In genomic region chr10:14837756-14838581, GRCh38 we compare ENCODE assay signal across 8 cellular contexts. TPM values are rescaled to one million over a fixed set of nuclear protein-coding genes. Genes with fewer than 3 reads are reported as not detected.
DNase-seq lines count a peak whose midpoint lies in the region; ATAC-seq and TF ChIP-seq lines count a peak whose summit lies in the region.

CDNF (minus strand) TSS chr10:14838037; CDS start chr10:14837946, 91 bp downstream.
A gene with protein sequence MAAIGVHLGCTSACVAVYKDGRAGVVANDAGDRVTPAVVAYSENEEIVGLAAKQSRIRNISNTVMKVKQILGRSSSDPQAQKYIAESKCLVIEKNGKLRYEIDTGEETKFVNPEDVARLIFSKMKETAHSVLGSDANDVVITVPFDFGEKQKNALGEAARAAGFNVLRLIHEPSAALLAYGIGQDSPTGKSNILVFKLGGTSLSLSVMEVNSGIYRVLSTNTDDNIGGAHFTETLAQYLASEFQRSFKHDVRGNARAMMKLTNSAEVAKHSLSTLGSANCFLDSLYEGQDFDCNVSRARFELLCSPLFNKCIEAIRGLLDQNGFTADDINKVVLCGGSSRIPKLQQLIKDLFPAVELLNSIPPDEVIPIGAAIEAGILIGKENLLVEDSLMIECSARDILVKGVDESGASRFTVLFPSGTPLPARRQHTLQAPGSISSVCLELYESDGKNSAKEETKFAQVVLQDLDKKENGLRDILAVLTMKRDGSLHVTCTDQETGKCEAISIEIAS (plus strand): TSS chr10:14838306. CDS start chr10:14838403, 97 bp downstream.
MSANTD7 (plus strand) TSS chr10:14838306; CDS start chr10:14842285, 3,979 bp downstream.

- ATAC-seq in GM19025 (IDR thresholded peaks at IDR 0.05; ENCODE audit: low read depth, unreplicated experiment) = peak; percentile 98
- ATAC-seq in HG03342 (IDR thresholded peaks at IDR 0.05; ENCODE audit: unreplicated experiment) = peak; percentile 93
- ATAC-seq in central memory CD8-positive, alpha-beta T cell (replicated peaks; ENCODE audit: extremely low read depth, poor library complexity, severe bottlenecking) = peak; percentile 93

- H3K9me3 ChIP-seq in spleen = no peaks in the 10 kb centered on the region

- peaks cover 26% of the 10 kb centered on the region for H3K36me3 Mint-ChIP-seq in central memory CD8-positive, alpha-beta T cell (ENCODE audit: insufficient read depth)

- H3K27me3 Mint-ChIP-seq in central memory CD8-positive, alpha-beta T cell = no peaks in the 10 kb centered on the region

- H3K4me1 Mint-ChIP-seq in central memory CD8-positive, alpha-beta T cell = peaks cover 25% of the 10 kb centered on the region

- DNase-seq in AG09309 (ENCODE audit: low read depth) = peak; percentile 96
- DNase-seq in NCI-H446 (lab: John Stamatoyannopoulos, UW) = peak; percentile 96 to 99
- peak; percentile 100 for DNase-seq in activated CD4-positive, CD25-positive, alpha-beta regulatory T cell treated with anti-CD3 and anti-CD28 coated beads, Interleukin-2, amount 50 U/mL, for 16 hours (ENCODE audit: low read depth, low spot score)
- DNase-seq in central memory CD8-positive, alpha-beta T cell (ENCODE audit: low spot score in 2 of 2) = peak; percentile 99
- peak; percentile 100 for DNase-seq in inferior parietal cortex (ENCODE audit: extremely low spot score)
- peak; percentile 100 for DNase-seq in spleen

- no peaks in the 10 kb centered on the region for H3K27me3 ChIP-seq in spleen (replicated peaks in 1 of 7)

- peaks cover 0 to 35% (median 17%) of the 10 kb centered on the region in 6 donors for H3K36me3 ChIP-seq in spleen

- TF ChIP-seq CTCF in AG09309 (IDR thresholded peaks at IDR 0.05; ENCODE audit: control insufficient read depth, insufficient read depth, low read depth, low read length, missing control alignments) (no peak), spleen (IDR thresholded peaks at IDR 0.05 in 8 of 11, conservative IDR thresholded peaks at IDR 0.05 in 3 of 11) (peak in 6 of 11 experiments; percentile 13 to 48 (median 41))

- intact Hi-C loops in spleen (cut with DNase I; ENCODE audit: low total_unique reads) = loop anchor here (5.0 kb wide), 1 partner anchor 301 kb away; no protein-coding TSS in a partner anchor

- H3K4me3 ChIP-seq in AG09309 (ENCODE audit: control insufficient read depth, low read depth, low read length) = peak within 1 kb of the TSS; percentile 92
- peak within 1 kb of the TSS; percentile 75 to 98 (median 92) for H3K4me3 ChIP-seq in spleen

- peak within 1 kb of the TSS; percentile 93 for H3K27ac Mint-ChIP-seq in central memory CD8-positive, alpha-beta T cell (ENCODE audit: low read depth)

- no peaks in the 10 kb centered on the region for H3K9me3 Mint-ChIP-seq in central memory CD8-positive, alpha-beta T cell

- peak in 2 of 3 donors; percentile 74 to 84 for TF ChIP-seq POLR2A in spleen (IDR thresholded peaks at IDR 0.05)

- H3K27ac ChIP-seq in spleen = peak within 1 kb of the TSS; percentile 80 to 96 (median 91)

- peaks cover 10 to 39% (median 27%) of the 10 kb centered on the region in 6 donors for H3K4me1 ChIP-seq in spleen

- H3K4me3 Mint-ChIP-seq in central memory CD8-positive, alpha-beta T cell = peak within 1 kb of the TSS; percentile 96

- WGBS in spleen, 5 donors = 0 to 1% (median 1%) methylated on average over 29 to 72 of the region's 72 CpGs

RNA-seq across cellular contexts. Expression of gene CDNF, which starts in this region (rescaled TPM):
- 1 to 10 TPM in 5 of 7 donors, under 1 TPM in 1, not detected in 1; 0.91 to 2.5 (median 1.6) TPM for total RNA-seq in spleen
- 1 to 10 TPM in 2 of 3 donors, under 1 TPM in 1; 0.67 to 2.0 (median 1.5) TPM for polyA plus RNA-seq in spleen

RNA-seq across cellular contexts. Expression of the second gene that starts in this region (rescaled TPM):
- total RNA-seq in spleen = 10 to 100 TPM; 11.6 to 24.1 (median 13.4) TPM
- polyA plus RNA-seq in spleen = 10 to 100 TPM; 13.5 to 14.0 (median 14.0) TPM

RNA-seq across cellular contexts. Expression of gene MSANTD7, which starts in this region (rescaled TPM):
- total RNA-seq in spleen = 10 to 100 TPM in 6 of 7 donors, 1 to 10 TPM in 1; 10.0 to 18.4 (median 12.8) TPM
- polyA plus RNA-seq in spleen = 1 to 10 TPM; 2.4 to 3.5 (median 2.9) TPM

Comparison
In these comparisons a context has a peak if more than half of its experiments do, and no peak if none do; other contexts are left out.
1. Peak in every context shown above with its lines: DNase-seq, ATAC-seq, H3K4me3 ChIP-seq and H3K27ac ChIP-seq.